Comparison of ENCODE assay signal across 30 cellular contexts in genomic region chr3:54681706-54682105, GRCh38.
"Had no signal": no experiment of that assay in that cellular context is flagged by ENCODE, and none has a peak within 500 bp of the region (broad histone marks: within the 10 kb centered on the region; RNA-seq: fewer than 3 reads in every experiment).

No MANE protein-coding gene starts in this region.

- H3K36me3 ChIP-seq: adrenal gland, SJCRH30 had no signal

- H3K9me3 ChIP-seq: adrenal gland, body of pancreas, SJCRH30 had no signal

- H3K9ac ChIP-seq: KMS-11 had no signal

- H3K27ac ChIP-seq: adrenal gland, body of pancreas, KMS-11, SJCRH30, SK-N-MC, VCaP had no signal

- DNase-seq: activated B cell treated with CpG ODN at 0.5 μM for 24 hours; activated CD4-positive, alpha-beta memory T cell treated with anti-CD3 and anti-CD28 coated beads for 36 hours; activated CD4-positive, alpha-beta T cell treated with anti-CD3 and anti-CD28 coated beads for 4 hours; activated CD4-positive, alpha-beta T cell treated with anti-CD3 and anti-CD28 coated beads, Interleukin-2, amount 50 U/mL, for 1 hour; activated CD4-positive, CD25-positive, alpha-beta regulatory T cell treated with anti-CD3 and anti-CD28 coated beads, Interleukin-2, amount 50 U/mL, for 72 hours; activated CD8-positive, alpha-beta memory T cell treated with anti-CD3 and anti-CD28 coated beads, Interleukin-2, amount 50 U/mL, for 4 hours; activated gamma-delta T cell treated with Interleukin-2 at 50 U/mL for 16 hours; activated naive CD4-positive, alpha-beta T cell treated with anti-CD3 and anti-CD28 coated beads for 36 hours; activated T-cell treated with anti-CD3 and anti-CD28 coated beads for 4 hours; activated T-cell treated with anti-CD3 and anti-CD28 coated beads, Interleukin-2, amount 50 U/mL, for 4 hours; adrenal gland; body of pancreas; caudate nucleus; NCI-H1048; NCI-H1105 treated with DMSO at 0.1 percent for 48 hours; NCI-H1436; NCI-H1694; NCI-H1930; NCI-H2081 treated with DMSO at 0.1 percent for 48 hours; NCI-H345; NCI-H524 treated with DMSO at 0.1 percent for 48 hours; SHP77; SJCRH30 had no signal

- FAIRE-seq: astrocyte, bronchial epithelial cell had no signal

- H3K27me3 ChIP-seq: adrenal gland, body of pancreas, SJCRH30 had no signal

- H3K4me1 ChIP-seq: adrenal gland, body of pancreas, SJCRH30 had no signal

- H3K4me3 ChIP-seq: adrenal gland, body of pancreas, SJCRH30, SK-N-MC had no signal

- ATAC-seq: activated naive CD4-positive, alpha-beta T cell treated with anti-CD3 and anti-CD28 coated beads, Interleukin-2, amount 50 U/mL, for 72 hours; activated T-cell treated with anti-CD3 and anti-CD28 coated beads, Interleukin-2, amount 50 U/mL, for 4 hours; body of pancreas; Panc1 had no signal

- H3K4me2 ChIP-seq: KMS-11 had no signal
